In genomic region chr10:17764142-17764541, GRCh38 we compare ENCODE assay signal across 30 cellular contexts. TPM values are rescaled to one million over a fixed set of nuclear protein-coding genes. Genes with fewer than 3 reads are reported as not detected.
"Had no signal": no experiment of that assay in that cellular context is flagged by ENCODE, and none has a peak within 500 bp of the region (broad histone marks: within the 10 kb centered on the region; RNA-seq: fewer than 3 reads in every experiment).

No MANE protein-coding gene starts in this region.

- H3K4me3 ChIP-seq: gastroesophageal sphincter, heart left ventricle, hepatocyte, lung, mucosa of descending colon, psoas muscle, sigmoid colon, stomach, thyroid gland, vagina had no signal

- DNase-seq: cortex of kidney; effector memory CD8-positive, alpha-beta T cell; foreskin fibroblast; heart left ventricle; kidney; mucosa of descending colon; naive B cell; posterior cingulate gyrus; psoas muscle; right cardiac atrium; sigmoid colon; stimulated activated CD4-positive, alpha-beta T cell treated with anti-CD3 and anti-CD28 coated beads, Interleukin-2, amount 100 ng/mL, for 24 hours; stimulated activated CD4-positive, alpha-beta T cell treated with anti-CD3 and anti-CD28 coated beads, Interleukin-4, amount 100 ng/mL, for 24 hours; stimulated activated naive CD4-positive, alpha-beta T cell treated with Interleukin-2 at 50 U/mL for 16 hours; stomach; thyroid gland; trophoblast cell had no signal

- H3K27ac ChIP-seq: gastroesophageal sphincter, heart left ventricle, hepatocyte, psoas muscle, sigmoid colon, stomach, thyroid gland, vagina had no signal

- H3K79me2 ChIP-seq: hepatocyte had no signal

- H3K9me3 Mint-ChIP-seq: effector memory CD8-positive, alpha-beta T cell; natural killer cell treated with Interleukin-12 subunit alpha and Interleukin-12 subunit beta and Interleukin-15 and Interleukin-18, amount 100 ng/mL, for 72 hours; stimulated activated effector memory CD8-positive, alpha-beta T cell treated with anti-CD3 and anti-CD28 coated beads, Interleukin-12 subunit alpha, Interleukin-12 subunit beta, amount 100 ng/mL, for 72 hours had no signal

- H2AFZ ChIP-seq: hepatocyte had no signal

- H3K9me3 ChIP-seq: mucosa of descending colon, psoas muscle, stomach, thyroid gland, vagina had no signal

- FAIRE-seq: endometrium, kidney had no signal

- H3K27me3 Mint-ChIP-seq: naive B cell had no signal

- H3K4me3 Mint-ChIP-seq: effector memory CD8-positive, alpha-beta T cell; memory B cell; mesothelial cell of epicardium; naive B cell; natural killer cell treated with Interleukin-12 subunit alpha and Interleukin-12 subunit beta and Interleukin-15 and Interleukin-18, amount 100 ng/mL, for 72 hours; neural crest cell; stimulated activated effector memory CD8-positive, alpha-beta T cell treated with anti-CD3 and anti-CD28 coated beads, Interleukin-12 subunit alpha, Interleukin-12 subunit beta, amount 100 ng/mL, for 72 hours had no signal

- H3K4me2 ChIP-seq: hepatocyte had no signal

- H3K36me3 Mint-ChIP-seq: memory B cell; mesothelial cell of epicardium; natural killer cell treated with Interleukin-12 subunit alpha and Interleukin-12 subunit beta and Interleukin-15 and Interleukin-18, amount 100 ng/mL, for 72 hours; stimulated activated effector memory CD8-positive, alpha-beta T cell treated with anti-CD3 and anti-CD28 coated beads, Interleukin-12 subunit alpha, Interleukin-12 subunit beta, amount 100 ng/mL, for 72 hours had no signal

- H3K27me3 ChIP-seq: gastroesophageal sphincter, heart left ventricle, hepatocyte, sigmoid colon, stomach, thyroid gland, vagina had no signal

- H3K27ac Mint-ChIP-seq: effector memory CD8-positive, alpha-beta T cell; memory B cell; mesothelial cell of epicardium; naive B cell; natural killer cell treated with Interleukin-12 subunit alpha and Interleukin-12 subunit beta and Interleukin-15 and Interleukin-18, amount 100 ng/mL, for 72 hours; stimulated activated effector memory CD8-positive, alpha-beta T cell treated with anti-CD3 and anti-CD28 coated beads, Interleukin-12 subunit alpha, Interleukin-12 subunit beta, amount 100 ng/mL, for 72 hours had no signal

- ATAC-seq: effector memory CD8-positive, alpha-beta T cell; esophagus mucosa; gastroesophageal sphincter; heart left ventricle; left lobe of liver; mucosa of descending colon; natural killer cell treated with Interleukin-12 subunit alpha and Interleukin-12 subunit beta and Interleukin-15 and Interleukin-18, amount 100 ng/mL, for 72 hours; psoas muscle; right cardiac atrium; stimulated activated effector memory CD8-positive, alpha-beta T cell treated with anti-CD3 and anti-CD28 coated beads, Interleukin-12 subunit alpha, Interleukin-12 subunit beta, amount 100 ng/mL, for 72 hours had no signal

- H3K36me3 ChIP-seq: gastroesophageal sphincter, heart left ventricle, sigmoid colon, stomach, thyroid gland, vagina had no signal

- H3K4me1 Mint-ChIP-seq: memory B cell; mesothelial cell of epicardium; naive B cell; neural crest cell; stimulated activated effector memory CD8-positive, alpha-beta T cell treated with anti-CD3 and anti-CD28 coated beads, Interleukin-12 subunit alpha, Interleukin-12 subunit beta, amount 100 ng/mL, for 72 hours had no signal

- H3K4me1 ChIP-seq: psoas muscle, thyroid gland, vagina had no signal

RNA-seq across cellular contexts. Expression of gene TMEM236, which starts 12.1 kb away (rescaled TPM):
- total RNA-seq: neural crest cell, vagina had no signal

RNA-seq across cellular contexts. Expression of gene MRC1, which starts 45.0 kb away (rescaled TPM):
- total RNA-seq: mesothelial cell of epicardium; natural killer cell treated with Interleukin-12 subunit alpha and Interleukin-12 subunit beta and Interleukin-15 and Interleukin-18, amount 100 ng/mL, for 72 hours; neural crest cell; osteocyte had no signal
